ENCODE assay signal across 14 cellular contexts in the genomic region with DNA sequence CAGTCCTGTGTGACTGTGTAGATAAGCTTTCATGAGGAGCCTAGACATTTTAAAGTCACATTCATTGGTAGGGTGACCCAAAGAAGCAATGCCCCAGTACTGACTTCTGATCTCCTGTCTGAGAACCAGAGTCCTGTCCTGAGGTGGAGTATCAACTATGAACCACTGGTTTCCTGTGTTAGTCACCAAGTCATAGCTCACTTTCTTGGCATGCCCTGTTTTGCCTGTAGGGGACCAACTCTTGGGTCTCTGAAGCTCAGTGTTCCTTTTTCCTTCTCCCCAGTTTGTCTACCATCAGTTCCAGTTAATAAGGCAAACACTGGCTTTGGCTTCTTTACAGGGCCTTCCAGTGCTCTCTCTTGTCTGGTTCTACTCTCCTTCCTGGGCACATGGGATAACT.
A peak's percentile ranks its signal among the peaks of the same experiment; 100 is the strongest.
DNase-seq lines count a peak whose midpoint lies in the region; TF ChIP-seq lines count a peak whose summit lies in the region.
"Had no signal": no experiment of that assay in that cellular context is flagged by ENCODE, and none has a peak within 500 bp of the region (broad histone marks: within the 10 kb centered on the region; RNA-seq: fewer than 3 reads in every experiment).

No MANE protein-coding gene starts in this region.

- CTCF ChIA-PET in MCF 10A (lab: Yijun Ruan, JAX), result interaction anchor here (1.2 kb wide), 1 partner anchor 709 kb away, joined by 4 read pairs; no protein-coding TSS in a partner anchor

- H3K4me1 ChIP-seq in breast epithelium (no peaks in the 10 kb centered on the region), thyroid gland (no peaks in the 10 kb centered on the region)
- H3K4me1 ChIP-seq: upper lobe of left lung had no signal

- intact Hi-C loops in MCF 10A (cut with micrococcal nuclease), result no loop called here
- intact Hi-C loops in breast epithelium (cut with DNase I; ENCODE audit: low total_unique reads), result no loop called here
- intact Hi-C loops in thyroid gland (cut with DNase I), result no loop called here

- H3K36me3 Mint-ChIP-seq in MCF 10A (ENCODE audit: insufficient read depth, unreplicated experiment), result no peaks in the 10 kb centered on the region
- H3K36me3 Mint-ChIP-seq: activated naive CD4-positive, alpha-beta T cell treated with anti-CD3 and anti-CD28 coated beads, Interleukin-2, amount 50 U/mL, for 24 hours had no signal

- no TSS peak for BruUV-seq in MCF 10A (replicated peaks; lab: Mats Ljungman, UMichigan)

- H3K27ac ChIP-seq in breast epithelium (no peak overlapping the region), WERI-Rb-1 (no peak overlapping the region), thyroid gland (no peak overlapping the region)
- H3K27ac ChIP-seq: upper lobe of left lung had no signal

- peaks cover 22% of the 10 kb centered on the region for H3K4me1 Mint-ChIP-seq in MCF 10A (ENCODE audit: insufficient read depth, unreplicated experiment)
- H3K4me1 Mint-ChIP-seq: activated naive CD4-positive, alpha-beta T cell treated with anti-CD3 and anti-CD28 coated beads, Interleukin-2, amount 50 U/mL, for 24 hours; B cell had no signal

- in situ Hi-C loops in G401 (cut with HindIII; ENCODE audit: low sequenced_read_pairs), result no loop called here

- TF ChIP-seq POLR2A in breast epithelium (IDR thresholded peaks at IDR 0.05), result no peak
- TF ChIP-seq POLR2A in thyroid gland (IDR thresholded peaks at IDR 0.05), result no peak

- H3K9me3 Mint-ChIP-seq in MCF 10A (ENCODE audit: unreplicated experiment), result no peaks in the 10 kb centered on the region
- H3K9me3 Mint-ChIP-seq: activated naive CD4-positive, alpha-beta T cell treated with anti-CD3 and anti-CD28 coated beads, Interleukin-2, amount 50 U/mL, for 24 hours had no signal

- H3K4me3 Mint-ChIP-seq in MCF 10A (ENCODE audit: unreplicated experiment), result no peak overlapping the region
- H3K4me3 Mint-ChIP-seq: activated naive CD4-positive, alpha-beta T cell treated with anti-CD3 and anti-CD28 coated beads, Interleukin-2, amount 50 U/mL, for 24 hours; B cell had no signal

- TF ChIP-seq CTCF in MCF 10A (IDR thresholded peaks at IDR 0.05; ENCODE audit: unreplicated experiment) (no peak), breast epithelium (IDR thresholded peaks at IDR 0.05) (no peak), WERI-Rb-1 (IDR thresholded peaks at IDR 0.05; ENCODE audit: low read depth, low read length) (peak; percentile 26; the same call in 1 of the 2 replicates), thyroid gland (IDR thresholded peaks at IDR 0.05) (no peak)

- H3K36me3 ChIP-seq in breast epithelium (no peaks in the 10 kb centered on the region), WERI-Rb-1 (no peaks in the 10 kb centered on the region), thyroid gland (no peaks in the 10 kb centered on the region)
- H3K36me3 ChIP-seq: upper lobe of left lung had no signal

- no peaks in the 10 kb centered on the region for H3K27me3 ChIP-seq in breast epithelium
- peaks cover 24% of the 10 kb centered on the region for H3K27me3 ChIP-seq in WERI-Rb-1 (ENCODE audit: insufficient read depth, low read depth, severe bottlenecking)
- H3K27me3 ChIP-seq in thyroid gland, result no peaks in the 10 kb centered on the region
- H3K27me3 ChIP-seq: upper lobe of left lung had no signal

- DNase-seq in MCF 10A (ENCODE audit: unreplicated experiment), result peak; percentile 40
- no peak for DNase-seq in breast epithelium (ENCODE audit: low spot score in 2 of 2)
- DNase-seq in WERI-Rb-1, result no peak
- peak; percentile 8 for DNase-seq in germinal center (ENCODE audit: low spot score)
- DNase-seq in CD1c-positive myeloid dendritic cell (ENCODE audit: extremely low spot score), result no peak
- DNase-seq in NCI-H187 treated with DMSO at 0.1 percent for 48 hours (lab: John Stamatoyannopoulos, UW), result no peak
- DNase-seq in G401 (ENCODE audit: low spot score), result no peak
- no peak for DNase-seq in thyroid gland
- DNase-seq: activated CD4-positive, alpha-beta T cell treated with anti-CD3 and anti-CD28 coated beads for 48 hours; NCI-H1694; NK-92 treated with Interleukin-12 subunit alpha and Interleukin-12 subunit beta, amount 100 ng/mL, for 24 hours; upper lobe of left lung had no signal

- H3K9me3 ChIP-seq in breast epithelium (no peaks in the 10 kb centered on the region), WERI-Rb-1 (ENCODE audit: severe bottlenecking) (no peaks in the 10 kb centered on the region), thyroid gland (no peaks in the 10 kb centered on the region)
- H3K9me3 ChIP-seq: upper lobe of left lung had no signal

- no peak overlapping the region for H3K27ac Mint-ChIP-seq in MCF 10A (ENCODE audit: low read depth, unreplicated experiment)
- H3K27ac Mint-ChIP-seq: activated naive CD4-positive, alpha-beta T cell treated with anti-CD3 and anti-CD28 coated beads, Interleukin-2, amount 50 U/mL, for 24 hours; B cell had no signal

- POLR2A ChIA-PET in MCF 10A (lab: Yijun Ruan, JAX), result no interaction called here

- H3K4me3 ChIP-seq in breast epithelium (no peak overlapping the region), WERI-Rb-1 (ENCODE audit: low read depth, low read length) (no peak overlapping the region), thyroid gland (replicated peaks in 1 of 3) (no peak overlapping the region)
- H3K4me3 ChIP-seq: upper lobe of left lung had no signal

- no peaks in the 10 kb centered on the region for H3K27me3 Mint-ChIP-seq in MCF 10A (ENCODE audit: insufficient read depth, unreplicated experiment)

Comparison
In these comparisons a context has a peak if more than half of its experiments do, and no peak if none do; other contexts are left out.
1. DNase-seq: peak in MCF 10A (single experiment) and germinal center (single experiment); none in breast epithelium (0 of 2), WERI-Rb-1 (single experiment), CD1c-positive myeloid dendritic cell (single experiment), NCI-H187 treated with DMSO at 0.1 percent for 48 hours (single experiment), G401 (single experiment) and thyroid gland (0 of 2).